In the genomic region with DNA sequence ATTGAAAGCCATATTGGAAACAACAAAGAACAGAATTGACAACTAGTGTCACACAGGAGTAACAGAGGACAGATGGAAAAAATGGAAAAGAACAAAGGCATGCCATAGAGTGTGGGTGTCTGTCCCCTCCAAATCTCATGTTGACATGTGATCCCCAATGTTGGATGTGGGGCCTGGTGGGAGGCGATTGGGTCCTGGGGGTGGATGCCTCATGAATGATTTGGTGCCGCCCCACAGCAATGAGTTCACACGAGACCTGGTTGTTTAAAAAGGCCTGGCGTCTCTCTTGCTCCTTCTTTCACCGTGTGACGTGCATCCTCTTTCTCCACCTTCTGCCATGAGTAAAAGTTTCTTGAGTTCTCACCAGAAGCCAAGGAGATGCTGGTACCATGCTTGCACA, we compare ENCODE assay signal across 26 cellular contexts.
"Had no signal": no experiment of that assay in that cellular context is flagged by ENCODE, and none has a peak within 500 bp of the region (broad histone marks: within the 10 kb centered on the region; RNA-seq: fewer than 3 reads in every experiment).

No MANE protein-coding gene starts in this region.

- H3K4me3 ChIP-seq: hepatocyte, left ventricle myocardium inferior, lung, mucosa of descending colon, ovary, right atrium auricular region, right lobe of liver, smooth muscle cell, tibial nerve, uterus had no signal

- H3K4me3 Mint-ChIP-seq: naive thymus-derived CD4-positive, alpha-beta T cell; natural killer cell treated with Interleukin-12 subunit alpha and Interleukin-12 subunit beta and Interleukin-15 and Interleukin-18, amount 100 ng/mL, for 72 hours; stimulated activated memory B cell treated with anti-CD40 and anti-IgM and Interleukin-4, amounts not matched to agents 10 μg/mL and 1 μg/mL and 100 μg/mL, for 72 hours; stimulated activated naive CD8-positive, alpha-beta T cell treated with anti-CD3 and anti-CD28 coated beads, Interleukin-15, amount 100 ng/mL, for 72 hours; type B pancreatic cell had no signal

- H3K4me1 Mint-ChIP-seq: naive thymus-derived CD4-positive, alpha-beta T cell; stimulated activated memory B cell treated with anti-CD40 and anti-IgM and Interleukin-4, amounts not matched to agents 10 μg/mL and 1 μg/mL and 100 μg/mL, for 72 hours; stimulated activated naive CD8-positive, alpha-beta T cell treated with anti-CD3 and anti-CD28 coated beads, Interleukin-15, amount 100 ng/mL, for 72 hours had no signal

- H3K36me3 ChIP-seq: left ventricle myocardium inferior, ovary, right atrium auricular region, right lobe of liver, tibial nerve, uterus had no signal

- H3K9me3 Mint-ChIP-seq: naive thymus-derived CD4-positive, alpha-beta T cell; natural killer cell treated with Interleukin-12 subunit alpha and Interleukin-12 subunit beta and Interleukin-15 and Interleukin-18, amount 100 ng/mL, for 72 hours; stimulated activated memory B cell treated with anti-CD40 and anti-IgM and Interleukin-4, amounts not matched to agents 10 μg/mL and 1 μg/mL and 100 μg/mL, for 72 hours; stimulated activated naive CD8-positive, alpha-beta T cell treated with anti-CD3 and anti-CD28 coated beads, Interleukin-15, amount 100 ng/mL, for 72 hours; type B pancreatic cell had no signal

- H3K27ac Mint-ChIP-seq: naive thymus-derived CD4-positive, alpha-beta T cell; natural killer cell treated with Interleukin-12 subunit alpha and Interleukin-12 subunit beta and Interleukin-15 and Interleukin-18, amount 100 ng/mL, for 72 hours; progenitor cell of endocrine pancreas; stimulated activated memory B cell treated with anti-CD40 and anti-IgM and Interleukin-4, amounts not matched to agents 10 μg/mL and 1 μg/mL and 100 μg/mL, for 72 hours; stimulated activated naive CD8-positive, alpha-beta T cell treated with anti-CD3 and anti-CD28 coated beads, Interleukin-15, amount 100 ng/mL, for 72 hours; type B pancreatic cell had no signal

- H3K27ac ChIP-seq: hepatocyte, left ventricle myocardium inferior, ovary, right atrium auricular region, right lobe of liver, tibial nerve, uterus had no signal

- DNase-seq: left colon; left ventricle myocardium inferior; mesendoderm; midbrain; mucosa of descending colon; naive thymus-derived CD4-positive, alpha-beta T cell; ovary; right lobe of liver; stimulated activated CD4-positive, alpha-beta T cell treated with anti-CD3 and anti-CD28 coated beads, Interleukin-1b, Interleukin-23, amount 100 ng/mL, for 48 hours; stimulated activated CD4-positive, alpha-beta T cell treated with anti-CD3 and anti-CD28 coated beads, Interleukin-2, amount 100 ng/mL, for 48 hours; stimulated activated CD4-positive, alpha-beta T cell treated with anti-CD3 and anti-CD28 coated beads, Interleukin-4, amount 100 ng/mL, for 4 hours; stimulated activated CD8-positive, alpha-beta memory T cell treated with anti-CD3 and anti-CD28 coated beads, Interleukin-4, amount 100 ng/mL, for 48 hours; stimulated activated naive CD4-positive, alpha-beta T cell treated with Interleukin-2 at 50 U/mL for 16 hours; stimulated activated naive CD8-positive, alpha-beta T cell treated with anti-CD3 and anti-CD28 coated beads, Interleukin-15, amount 100 ng/mL, for 72 hours; substantia nigra; uterus had no signal

- ATAC-seq: left colon; mucosa of descending colon; naive thymus-derived CD4-positive, alpha-beta T cell; natural killer cell treated with Interleukin-12 subunit alpha and Interleukin-12 subunit beta and Interleukin-15 and Interleukin-18, amount 100 ng/mL, for 72 hours; right lobe of liver; stimulated activated memory B cell treated with anti-CD40 and anti-IgM and Interleukin-4, amounts not matched to agents 10 μg/mL and 1 μg/mL and 100 μg/mL, for 72 hours; stimulated activated naive CD8-positive, alpha-beta T cell treated with anti-CD3 and anti-CD28 coated beads, Interleukin-15, amount 100 ng/mL, for 72 hours had no signal

- H3K9me3 ChIP-seq: left ventricle myocardium inferior, mucosa of descending colon, ovary, right atrium auricular region, right lobe of liver, tibial nerve, uterus had no signal

- FAIRE-seq: keratinocyte had no signal

- H3K27me3 ChIP-seq: ovary, right atrium auricular region, uterus had no signal

- H3K4me1 ChIP-seq: left ventricle myocardium inferior, right lobe of liver, uterus had no signal

- H3K36me3 Mint-ChIP-seq: naive thymus-derived CD4-positive, alpha-beta T cell; natural killer cell treated with Interleukin-12 subunit alpha and Interleukin-12 subunit beta and Interleukin-15 and Interleukin-18, amount 100 ng/mL, for 72 hours; stimulated activated memory B cell treated with anti-CD40 and anti-IgM and Interleukin-4, amounts not matched to agents 10 μg/mL and 1 μg/mL and 100 μg/mL, for 72 hours; type B pancreatic cell had no signal
